In genomic region chr6:127420558-127420957, GRCh38 we compare ENCODE assay signal across 8 cellular contexts. TPM values are rescaled to one million over a fixed set of nuclear protein-coding genes. Genes with fewer than 3 reads are reported as not detected.
DNase-seq lines count a peak whose midpoint lies in the region; ATAC-seq, FAIRE-seq and TF ChIP-seq lines count a peak whose summit lies in the region.

No MANE protein-coding gene starts in this region.

- ATAC-seq in activated naive CD8-positive, alpha-beta T cell treated with anti-CD3 and anti-CD28 coated beads, Interleukin-2, amount 10 ng/mL, durations not matched to agents 7 days and 5 days (ENCODE audit: low read depth): peak; percentile 100
- peak; percentile 95 to 96 for ATAC-seq in right cardiac atrium

- H3K27me3 Mint-ChIP-seq in activated naive CD8-positive, alpha-beta T cell treated with anti-CD3 and anti-CD28 coated beads, Interleukin-2, amount 10 ng/mL, durations not matched to agents 7 days and 5 days: no peaks in the 10 kb centered on the region

- TF ChIP-seq POLR2A in GM12891 (IDR thresholded peaks at IDR 0.05; ENCODE audit: low read depth, low read length): no peak

- H3K4me1 Mint-ChIP-seq in activated naive CD8-positive, alpha-beta T cell treated with anti-CD3 and anti-CD28 coated beads, Interleukin-2, amount 10 ng/mL, durations not matched to agents 7 days and 5 days: peaks cover 8% of the 10 kb centered on the region

- no peak overlapping the region for H3K4me3 Mint-ChIP-seq in activated naive CD8-positive, alpha-beta T cell treated with anti-CD3 and anti-CD28 coated beads, Interleukin-2, amount 10 ng/mL, durations not matched to agents 7 days and 5 days

- H3K27ac Mint-ChIP-seq in activated naive CD8-positive, alpha-beta T cell treated with anti-CD3 and anti-CD28 coated beads, Interleukin-2, amount 10 ng/mL, durations not matched to agents 7 days and 5 days: no peak overlapping the region

- DNase-seq in GM12891 (ENCODE audit: insufficient read length, low spot score): peak; percentile 47
- DNase-seq in HEK293T (ENCODE audit: extremely low spot score): peak; percentile 65
- peak; percentile 95 for DNase-seq in M059J (ENCODE audit: low read depth)
- DNase-seq in SW480 (ENCODE audit: low spot score): peak; percentile 79
- DNase-seq in activated naive CD8-positive, alpha-beta T cell treated with anti-CD3 and anti-CD28 coated beads, Interleukin-2, amount 10 ng/mL, durations not matched to agents 7 days and 5 days: peak; percentile 41
- peak; percentile 53 to 64 (median 61) for DNase-seq in right cardiac atrium
- peak; percentile 84 for DNase-seq in smooth muscle cell of the brain vasculature (ENCODE audit: low read depth, low spot score)
- DNase-seq in cerebellar nuclear complex (lab: John Stamatoyannopoulos, UW): no peak

- no peaks in the 10 kb centered on the region for H3K9me3 ChIP-seq in right cardiac atrium (ENCODE audit: control insufficient read depth, low read length)

- no peaks in the 10 kb centered on the region for H3K4me1 ChIP-seq in right cardiac atrium (ENCODE audit: control insufficient read depth, insufficient read depth, low read length)

- no peaks in the 10 kb centered on the region for H3K27me3 ChIP-seq in right cardiac atrium (ENCODE audit: control insufficient read depth, insufficient read depth)

- FAIRE-seq in GM12891 (lab: Jason Lieb, UNC): peak; percentile 97

- no peak overlapping the region for H3K27ac ChIP-seq in right cardiac atrium (ENCODE audit: low read length)

- WGBS in right cardiac atrium: 2% methylated on average over 2 of the region's 2 CpGs

- no peak overlapping the region for H3K4me3 ChIP-seq in right cardiac atrium (ENCODE audit: low read length)

- H3K9me3 Mint-ChIP-seq in activated naive CD8-positive, alpha-beta T cell treated with anti-CD3 and anti-CD28 coated beads, Interleukin-2, amount 10 ng/mL, durations not matched to agents 7 days and 5 days: no peaks in the 10 kb centered on the region

- CTCF ChIA-PET in HEK293T (lab: Yijun Ruan, JAX): interaction anchor here (0.6 to 1.2 kb wide), 3 partner anchors 13 to 129 kb away, joined by 3 read pairs; no protein-coding TSS in a partner anchor

- intact Hi-C loops in right cardiac atrium (cut with DNase I): loop anchor here in 1 of 4 donors (10.0 kb wide), 1 partner anchor 116 kb away; no protein-coding TSS in a partner anchor

- H3K36me3 Mint-ChIP-seq in activated naive CD8-positive, alpha-beta T cell treated with anti-CD3 and anti-CD28 coated beads, Interleukin-2, amount 10 ng/mL, durations not matched to agents 7 days and 5 days: no peaks in the 10 kb centered on the region

- POLR2A ChIA-PET in HEK293T (lab: Yijun Ruan, JAX): interaction anchor here (1.0 kb wide), 1 partner anchor 153 kb away, joined by 5 read pairs; the partner anchor contains the start of gene RNF146
- POLR2A ChIA-PET in activated naive CD8-positive, alpha-beta T cell treated with anti-CD3 and anti-CD28 coated beads, Interleukin-2, amount 10 ng/mL, durations not matched to agents 7 days and 5 days (lab: Charles Lee): no interaction called here

TF ChIP-seq in GM12891, 5 proteins besides CTCF, POLR2A, EP300 and RAD21:
- TF ChIP-seq POLR2AphosphoS5 (IDR thresholded peaks at IDR 0.05; ENCODE audit: low read depth, low read length): no peak
- TF ChIP-seq POU2F2 (IDR thresholded peaks at IDR 0.05; ENCODE audit: low read depth, low read length): no peak
- no peak for TF ChIP-seq TAF1 (IDR thresholded peaks at IDR 0.05; ENCODE audit: low read depth, low read length)
- TF ChIP-seq SPI1 (IDR thresholded peaks at IDR 0.05; ENCODE audit: low read depth, low read length): peak; percentile 75

TF ChIP-seq in HEK293T, 16 proteins besides CTCF, POLR2A, EP300 and RAD21:
- no peak for TF ChIP-seq NFRKB (IDR thresholded peaks at IDR 0.05)
- no peak for TF ChIP-seq FOXM1 (IDR thresholded peaks at IDR 0.05; ENCODE audit: borderline replicate concordance)
- no peak for TF ChIP-seq L3MBTL2 (conservative IDR thresholded peaks at IDR 0.05)
- TF ChIP-seq HDGF (IDR thresholded peaks at IDR 0.05; ENCODE audit: borderline replicate concordance): no peak
- TF ChIP-seq ELF4 (IDR thresholded peaks at IDR 0.05): no peak
- no peak for TF ChIP-seq PKNOX1 (IDR thresholded peaks at IDR 0.05)
- no peak for TF ChIP-seq ARNT (IDR thresholded peaks at IDR 0.05)
- no peak for TF ChIP-seq FOXK2 (IDR thresholded peaks at IDR 0.05)
- TF ChIP-seq TARDBP (IDR thresholded peaks at IDR 0.05): no peak
- TF ChIP-seq LEF1 (IDR thresholded peaks at IDR 0.05; ENCODE audit: borderline replicate concordance): no peak
- TF ChIP-seq CTBP1 (IDR thresholded peaks at IDR 0.05; ENCODE audit: borderline replicate concordance): no peak
- TF ChIP-seq FOXA1 (IDR thresholded peaks at IDR 0.05): no peak
- TF ChIP-seq SP1 (IDR thresholded peaks at IDR 0.05): no peak
- TF ChIP-seq BHLHE40 (IDR thresholded peaks at IDR 0.05; ENCODE audit: borderline replicate concordance): no peak
- no peak for TF ChIP-seq ZNF384 (IDR thresholded peaks at IDR 0.05)
- TF ChIP-seq SUZ12 (IDR thresholded peaks at IDR 0.05): no peak

RNA-seq across cellular contexts. Expression of gene KIAA0408, which starts 38.6 kb away (rescaled TPM):
- polyA plus RNA-seq in GM12891 (2012; ENCODE audit: low read depth, missing spikeins): 0.76 TPM
- 2.2 and 3.0 TPM in 2 replicates for total RNA-seq in M059J (2014; rRNA removed; shearing (Covaris generic))
- 1 to 10 TPM; 3.1 to 3.5 TPM for total RNA-seq in activated naive CD8-positive, alpha-beta T cell treated with anti-CD3 and anti-CD28 coated beads, Interleukin-2, amount 10 ng/mL, durations not matched to agents 7 days and 5 days
- total RNA-seq in right cardiac atrium: 1 to 10 TPM; 1.3 to 8.2 (median 3.8) TPM
- 2.3 TPM for polyA plus RNA-seq in right cardiac atrium

Comparison
In these comparisons a context has a peak if more than half of its experiments do, and no peak if none do; other contexts are left out.
1. DNase-seq: peak in GM12891 (single experiment), HEK293T (single experiment), M059J (single experiment), SW480 (single experiment), activated naive CD8-positive, alpha-beta T cell treated with anti-CD3 and anti-CD28 coated beads, Interleukin-2, amount 10 ng/mL, durations not matched to agents 7 days and 5 days (single experiment), right cardiac atrium (3 of 3) and smooth muscle cell of the brain vasculature (single experiment); none in cerebellar nuclear complex (0 of 2).